Comparison of ENCODE assay signal across 1 cellular context in the genomic region with DNA sequence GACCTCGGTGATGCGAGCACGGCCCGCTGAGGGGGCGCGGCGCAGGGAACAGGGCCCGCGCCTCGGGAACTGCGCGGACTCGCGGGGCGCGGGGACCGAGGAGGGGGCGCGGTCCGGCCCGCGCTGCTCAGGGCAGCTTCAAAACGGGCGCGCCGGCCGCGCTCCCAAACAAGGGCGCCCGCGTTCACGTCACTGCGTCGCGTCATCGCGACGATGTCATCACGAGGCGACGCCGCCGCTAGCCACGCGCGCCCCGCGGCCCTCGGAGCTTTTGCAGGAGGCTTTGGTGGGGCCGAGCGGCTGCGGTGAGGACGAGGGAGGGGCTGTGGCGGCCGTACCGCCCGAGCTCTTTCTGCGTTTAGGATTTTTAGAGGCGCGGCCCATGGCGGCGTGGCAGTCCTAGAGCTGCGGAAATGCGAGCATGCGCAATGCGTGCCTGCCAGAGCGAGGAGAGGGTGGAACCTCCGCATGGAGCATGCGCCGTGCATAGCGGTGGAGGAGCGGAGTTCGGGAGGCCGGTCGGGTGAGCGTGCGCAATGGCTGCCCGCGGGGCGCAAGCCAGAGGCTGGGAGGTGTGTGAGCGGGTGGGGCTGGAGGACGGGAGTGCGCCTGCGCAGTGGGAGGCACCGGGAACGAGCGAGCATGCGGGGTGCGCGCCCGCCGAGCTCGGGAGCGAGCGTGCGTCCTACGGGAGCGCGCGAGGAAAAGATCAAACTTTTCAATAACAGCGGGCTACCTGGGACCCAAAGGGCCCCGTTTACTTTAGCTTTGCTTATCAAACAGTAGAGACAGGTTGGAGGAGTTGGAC.
TF ChIP-seq lines count a peak whose summit lies in the region.

A gene with protein sequence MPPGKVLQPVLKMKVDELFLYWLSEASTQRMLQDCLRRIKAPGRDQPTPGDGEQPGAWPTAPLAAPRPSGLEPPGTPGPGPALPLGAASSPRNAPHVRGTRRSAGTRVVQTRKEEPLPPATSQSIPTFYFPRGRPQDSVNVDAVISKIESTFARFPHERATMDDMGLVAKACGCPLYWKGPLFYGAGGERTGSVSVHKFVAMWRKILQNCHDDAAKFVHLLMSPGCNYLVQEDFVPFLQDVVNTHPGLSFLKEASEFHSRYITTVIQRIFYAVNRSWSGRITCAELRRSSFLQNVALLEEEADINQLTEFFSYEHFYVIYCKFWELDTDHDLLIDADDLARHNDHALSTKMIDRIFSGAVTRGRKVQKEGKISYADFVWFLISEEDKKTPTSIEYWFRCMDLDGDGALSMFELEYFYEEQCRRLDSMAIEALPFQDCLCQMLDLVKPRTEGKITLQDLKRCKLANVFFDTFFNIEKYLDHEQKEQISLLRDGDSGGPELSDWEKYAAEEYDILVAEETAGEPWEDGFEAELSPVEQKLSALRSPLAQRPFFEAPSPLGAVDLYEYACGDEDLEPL (minus strand): TSS at position 140 of the 808 bp plus-strand sequence. CDS start 216 bp downstream, outside the sequence.

TF ChIP-seq in HepG2, 621 proteins besides CTCF, POLR2A, EP300 and RAD21 (continued from another document and continues in another):
- TF ChIP-seq, protein P1, sequence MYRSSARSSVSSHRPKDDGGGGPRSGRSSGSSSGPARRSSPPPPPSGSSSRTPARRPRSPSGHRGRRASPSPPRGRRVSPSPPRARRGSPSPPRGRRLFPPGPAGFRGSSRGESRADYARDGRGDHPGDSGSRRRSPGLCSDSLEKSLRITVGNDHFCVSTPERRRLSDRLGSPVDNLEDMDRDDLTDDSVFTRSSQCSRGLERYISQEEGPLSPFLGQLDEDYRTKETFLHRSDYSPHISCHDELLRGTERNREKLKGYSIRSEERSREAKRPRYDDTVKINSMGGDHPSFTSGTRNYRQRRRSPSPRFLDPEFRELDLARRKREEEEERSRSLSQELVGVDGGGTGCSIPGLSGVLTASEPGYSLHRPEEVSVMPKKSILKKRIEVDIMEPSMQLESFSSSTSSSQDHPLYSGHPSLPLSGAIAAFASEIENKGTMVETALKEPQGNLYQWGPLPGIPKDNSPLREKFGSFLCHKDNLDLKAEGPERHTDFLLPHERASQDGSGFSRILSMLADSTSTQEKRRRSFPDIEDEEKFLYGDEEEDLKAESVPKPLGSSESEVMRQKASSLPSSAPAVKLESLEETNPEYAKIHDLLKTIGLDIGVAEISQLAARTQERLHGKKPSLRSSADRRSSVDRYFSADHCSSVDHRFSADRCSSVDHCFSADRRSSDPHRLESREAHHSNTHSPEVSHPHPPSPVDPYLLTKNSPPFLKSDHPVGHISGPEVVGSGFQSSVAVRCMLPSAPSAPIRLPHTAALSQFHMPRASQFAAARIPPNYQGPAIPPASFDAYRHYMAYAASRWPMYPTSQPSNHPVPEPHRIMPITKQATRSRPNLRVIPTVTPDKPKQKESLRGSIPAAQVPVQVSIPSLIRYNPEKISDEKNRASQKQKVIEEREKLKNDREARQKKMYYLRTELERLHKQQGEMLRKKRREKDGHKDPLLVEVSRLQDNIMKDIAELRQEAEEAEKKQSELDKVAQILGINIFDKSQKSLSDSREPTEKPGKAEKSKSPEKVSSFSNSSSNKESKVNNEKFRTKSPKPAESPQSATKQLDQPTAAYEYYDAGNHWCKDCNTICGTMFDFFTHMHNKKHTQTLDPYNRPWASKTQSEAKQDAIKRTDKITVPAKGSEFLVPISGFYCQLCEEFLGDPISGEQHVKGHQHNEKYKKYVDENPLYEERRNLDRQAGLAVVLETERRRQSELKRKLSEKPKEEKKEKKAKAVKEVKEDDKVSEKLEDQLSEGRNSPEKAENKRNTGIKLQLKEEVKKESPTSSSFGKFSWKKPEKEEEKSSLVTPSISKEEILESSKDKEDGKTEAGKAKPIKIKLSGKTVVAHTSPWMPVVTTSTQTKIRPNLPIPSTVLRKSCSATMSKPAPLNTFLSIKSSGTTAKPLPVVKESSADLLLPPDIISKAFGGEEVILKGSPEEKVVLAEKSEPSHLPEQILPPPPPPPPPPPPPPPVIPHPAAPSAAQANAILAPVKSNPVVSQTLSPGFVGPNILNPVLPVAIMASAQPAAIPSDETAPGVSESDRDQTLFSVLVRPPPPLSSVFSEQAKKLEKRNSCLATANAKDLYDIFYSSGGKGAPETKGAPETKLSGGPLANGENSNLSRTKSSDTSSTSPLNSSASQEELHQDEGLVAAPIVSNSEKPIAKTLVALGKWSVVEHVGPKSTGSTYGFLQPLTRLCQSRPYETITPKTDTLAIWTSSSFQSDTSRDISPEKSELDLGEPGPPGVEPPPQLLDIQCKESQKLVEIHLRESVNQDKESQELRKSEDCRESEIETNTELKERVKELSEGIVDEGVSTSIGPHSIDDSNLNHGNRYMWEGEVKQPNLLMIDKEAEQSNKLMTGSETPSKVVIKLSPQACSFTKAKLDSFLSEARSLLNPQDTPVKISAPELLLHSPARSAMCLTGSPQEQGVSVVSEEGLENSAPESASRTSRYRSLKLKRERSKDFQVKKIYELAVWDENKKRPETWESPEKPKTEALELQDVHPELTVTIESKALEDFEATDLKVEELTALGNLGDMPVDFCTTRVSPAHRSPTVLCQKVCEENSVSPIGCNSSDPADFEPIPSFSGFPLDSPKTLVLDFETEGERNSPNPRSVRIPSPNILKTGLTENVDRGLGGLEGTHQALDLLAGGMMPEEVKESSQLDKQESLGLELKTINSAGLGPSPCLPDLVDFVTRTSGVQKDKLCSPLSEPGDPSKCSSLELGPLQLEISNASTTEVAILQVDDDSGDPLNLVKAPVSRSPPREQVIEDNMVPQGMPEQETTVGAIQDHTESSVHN (CRISPR knock-in tag; IDR thresholded peaks at IDR 0.05): 0 out of 2 replicates have a peak, but pooled peaks have one; percentile 48
- TF ChIP-seq ZNF607 (CRISPR knock-in tag; IDR thresholded peaks at IDR 0.05; ENCODE audit: borderline replicate concordance) (no peak), ZNF547 (CRISPR knock-in tag; IDR thresholded peaks at IDR 0.05) (peak; percentile 82; the same call in 1 of the 2 replicates), ZNF530 (CRISPR knock-in tag; IDR thresholded peaks at IDR 0.05; ENCODE audit: low read depth) (no peak), SALL2 (CRISPR knock-in tag; IDR thresholded peaks at IDR 0.05) (peak; percentile 97), PRMT3 (CRISPR knock-in tag; IDR thresholded peaks at IDR 0.05; ENCODE audit: borderline replicate concordance, low read depth) (no peak), POGZ (CRISPR knock-in tag; IDR thresholded peaks at IDR 0.05) (peak; percentile 85), FOXO1 (CRISPR knock-in tag; IDR thresholded peaks at IDR 0.05) (peak; percentile 73; the same call in 1 of the 2 replicates), ZNF317 (CRISPR knock-in tag; IDR thresholded peaks at IDR 0.05) (no peak), PAWR (CRISPR knock-in tag; IDR thresholded peaks at IDR 0.05; ENCODE audit: borderline replicate concordance) (no peak), ZNF224 (CRISPR knock-in tag; IDR thresholded peaks at IDR 0.05) (no peak), CAMTA2 (CRISPR knock-in tag; IDR thresholded peaks at IDR 0.05; ENCODE audit: borderline replicate concordance) (peak; percentile 76; the same call in 1 of the 2 replicates), YEATS2 (CRISPR knock-in tag; IDR thresholded peaks at IDR 0.05; ENCODE audit: borderline replicate concordance) (peak; percentile 90), ZNF891 (CRISPR knock-in tag; IDR thresholded peaks at IDR 0.05) (no peak), IRF2 (CRISPR knock-in tag; IDR thresholded peaks at IDR 0.05) (peak; percentile 74), PAX8 (CRISPR knock-in tag; IDR thresholded peaks at IDR 0.05; ENCODE audit: borderline replicate concordance) (no peak), EED (CRISPR knock-in tag; IDR thresholded peaks at IDR 0.05) (peak; percentile 88), SMAD9 (CRISPR knock-in tag; IDR thresholded peaks at IDR 0.05) (no peak; the same call in 1 of the 2 replicates), SRF (IDR thresholded peaks at IDR 0.05; ENCODE audit: low read depth, low read length) (peak; percentile 88), ZNF292 (CRISPR knock-in tag; IDR thresholded peaks at IDR 0.05; ENCODE audit: borderline replicate concordance, low read depth) (no peak), MIXL1 (CRISPR knock-in tag; IDR thresholded peaks at IDR 0.05) (0 out of 2 replicates have a peak, but pooled peaks have one; percentile 66), HHEX (CRISPR knock-in tag; IDR thresholded peaks at IDR 0.05) (no peak)
- TF ChIP-seq, protein P2, sequence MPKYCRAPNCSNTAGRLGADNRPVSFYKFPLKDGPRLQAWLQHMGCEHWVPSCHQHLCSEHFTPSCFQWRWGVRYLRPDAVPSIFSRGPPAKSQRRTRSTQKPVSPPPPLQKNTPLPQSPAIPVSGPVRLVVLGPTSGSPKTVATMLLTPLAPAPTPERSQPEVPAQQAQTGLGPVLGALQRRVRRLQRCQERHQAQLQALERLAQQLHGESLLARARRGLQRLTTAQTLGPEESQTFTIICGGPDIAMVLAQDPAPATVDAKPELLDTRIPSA (CRISPR knock-in tag; IDR thresholded peaks at IDR 0.05; ENCODE audit: borderline replicate concordance): no peak
- TF ChIP-seq, protein P3, sequence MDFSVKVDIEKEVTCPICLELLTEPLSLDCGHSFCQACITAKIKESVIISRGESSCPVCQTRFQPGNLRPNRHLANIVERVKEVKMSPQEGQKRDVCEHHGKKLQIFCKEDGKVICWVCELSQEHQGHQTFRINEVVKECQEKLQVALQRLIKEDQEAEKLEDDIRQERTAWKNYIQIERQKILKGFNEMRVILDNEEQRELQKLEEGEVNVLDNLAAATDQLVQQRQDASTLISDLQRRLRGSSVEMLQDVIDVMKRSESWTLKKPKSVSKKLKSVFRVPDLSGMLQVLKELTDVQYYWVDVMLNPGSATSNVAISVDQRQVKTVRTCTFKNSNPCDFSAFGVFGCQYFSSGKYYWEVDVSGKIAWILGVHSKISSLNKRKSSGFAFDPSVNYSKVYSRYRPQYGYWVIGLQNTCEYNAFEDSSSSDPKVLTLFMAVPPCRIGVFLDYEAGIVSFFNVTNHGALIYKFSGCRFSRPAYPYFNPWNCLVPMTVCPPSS (IDR thresholded peaks at IDR 0.05): no peak
- TF ChIP-seq, protein P4, sequence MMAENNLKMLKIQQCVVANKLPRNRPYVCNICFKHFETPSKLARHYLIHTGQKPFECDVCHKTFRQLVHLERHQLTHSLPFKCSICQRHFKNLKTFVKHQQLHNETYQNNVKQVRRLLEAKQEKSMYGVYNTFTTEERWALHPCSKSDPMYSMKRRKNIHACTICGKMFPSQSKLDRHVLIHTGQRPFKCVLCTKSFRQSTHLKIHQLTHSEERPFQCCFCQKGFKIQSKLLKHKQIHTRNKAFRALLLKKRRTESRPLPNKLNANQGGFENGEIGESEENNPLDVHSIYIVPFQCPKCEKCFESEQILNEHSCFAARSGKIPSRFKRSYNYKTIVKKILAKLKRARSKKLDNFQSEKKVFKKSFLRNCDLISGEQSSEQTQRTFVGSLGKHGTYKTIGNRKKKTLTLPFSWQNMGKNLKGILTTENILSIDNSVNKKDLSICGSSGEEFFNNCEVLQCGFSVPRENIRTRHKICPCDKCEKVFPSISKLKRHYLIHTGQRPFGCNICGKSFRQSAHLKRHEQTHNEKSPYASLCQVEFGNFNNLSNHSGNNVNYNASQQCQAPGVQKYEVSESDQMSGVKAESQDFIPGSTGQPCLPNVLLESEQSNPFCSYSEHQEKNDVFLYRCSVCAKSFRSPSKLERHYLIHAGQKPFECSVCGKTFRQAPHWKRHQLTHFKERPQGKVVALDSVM (CRISPR knock-in tag; IDR thresholded peaks at IDR 0.05): peak; percentile 63
- TF ChIP-seq, protein P5, sequence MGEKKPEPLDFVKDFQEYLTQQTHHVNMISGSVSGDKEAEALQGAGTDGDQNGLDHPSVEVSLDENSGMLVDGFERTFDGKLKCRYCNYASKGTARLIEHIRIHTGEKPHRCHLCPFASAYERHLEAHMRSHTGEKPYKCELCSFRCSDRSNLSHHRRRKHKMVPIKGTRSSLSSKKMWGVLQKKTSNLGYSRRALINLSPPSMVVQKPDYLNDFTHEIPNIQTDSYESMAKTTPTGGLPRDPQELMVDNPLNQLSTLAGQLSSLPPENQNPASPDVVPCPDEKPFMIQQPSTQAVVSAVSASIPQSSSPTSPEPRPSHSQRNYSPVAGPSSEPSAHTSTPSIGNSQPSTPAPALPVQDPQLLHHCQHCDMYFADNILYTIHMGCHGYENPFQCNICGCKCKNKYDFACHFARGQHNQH (CRISPR knock-in tag; IDR thresholded peaks at IDR 0.05): peak; percentile 50; the same call in 1 of the 2 replicates
- TF ChIP-seq, protein P6, sequence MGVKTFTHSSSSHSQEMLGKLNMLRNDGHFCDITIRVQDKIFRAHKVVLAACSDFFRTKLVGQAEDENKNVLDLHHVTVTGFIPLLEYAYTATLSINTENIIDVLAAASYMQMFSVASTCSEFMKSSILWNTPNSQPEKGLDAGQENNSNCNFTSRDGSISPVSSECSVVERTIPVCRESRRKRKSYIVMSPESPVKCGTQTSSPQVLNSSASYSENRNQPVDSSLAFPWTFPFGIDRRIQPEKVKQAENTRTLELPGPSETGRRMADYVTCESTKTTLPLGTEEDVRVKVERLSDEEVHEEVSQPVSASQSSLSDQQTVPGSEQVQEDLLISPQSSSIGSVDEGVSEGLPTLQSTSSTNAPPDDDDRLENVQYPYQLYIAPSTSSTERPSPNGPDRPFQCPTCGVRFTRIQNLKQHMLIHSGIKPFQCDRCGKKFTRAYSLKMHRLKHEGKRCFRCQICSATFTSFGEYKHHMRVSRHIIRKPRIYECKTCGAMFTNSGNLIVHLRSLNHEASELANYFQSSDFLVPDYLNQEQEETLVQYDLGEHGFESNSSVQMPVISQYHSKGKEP (CRISPR knock-in tag; IDR thresholded peaks at IDR 0.05): no peak
- TF ChIP-seq, protein P7, sequence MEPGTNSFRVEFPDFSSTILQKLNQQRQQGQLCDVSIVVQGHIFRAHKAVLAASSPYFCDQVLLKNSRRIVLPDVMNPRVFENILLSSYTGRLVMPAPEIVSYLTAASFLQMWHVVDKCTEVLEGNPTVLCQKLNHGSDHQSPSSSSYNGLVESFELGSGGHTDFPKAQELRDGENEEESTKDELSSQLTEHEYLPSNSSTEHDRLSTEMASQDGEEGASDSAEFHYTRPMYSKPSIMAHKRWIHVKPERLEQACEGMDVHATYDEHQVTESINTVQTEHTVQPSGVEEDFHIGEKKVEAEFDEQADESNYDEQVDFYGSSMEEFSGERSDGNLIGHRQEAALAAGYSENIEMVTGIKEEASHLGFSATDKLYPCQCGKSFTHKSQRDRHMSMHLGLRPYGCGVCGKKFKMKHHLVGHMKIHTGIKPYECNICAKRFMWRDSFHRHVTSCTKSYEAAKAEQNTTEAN (CRISPR knock-in tag; conservative IDR thresholded peaks at IDR 0.05): no peak; the same call in 1 of the 2 replicates
- TF ChIP-seq, protein P8, sequence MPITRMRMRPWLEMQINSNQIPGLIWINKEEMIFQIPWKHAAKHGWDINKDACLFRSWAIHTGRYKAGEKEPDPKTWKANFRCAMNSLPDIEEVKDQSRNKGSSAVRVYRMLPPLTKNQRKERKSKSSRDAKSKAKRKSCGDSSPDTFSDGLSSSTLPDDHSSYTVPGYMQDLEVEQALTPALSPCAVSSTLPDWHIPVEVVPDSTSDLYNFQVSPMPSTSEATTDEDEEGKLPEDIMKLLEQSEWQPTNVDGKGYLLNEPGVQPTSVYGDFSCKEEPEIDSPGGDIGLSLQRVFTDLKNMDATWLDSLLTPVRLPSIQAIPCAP (CRISPR knock-in tag; IDR thresholded peaks at IDR 0.05; ENCODE audit: low read depth): 0 out of 2 replicates have a peak, but pooled peaks have one; percentile 34
